21 cellular contexts compared by ENCODE assay signal in genomic region chr4:6937201-6937600, GRCh38. TPM values are rescaled to one million over a fixed set of nuclear protein-coding genes. Genes with fewer than 3 reads are reported as not detected.
DNase-seq lines count a peak whose midpoint lies in the region; ATAC-seq and TF ChIP-seq lines count a peak whose summit lies in the region.
"Had no signal": no experiment of that assay in that cellular context is flagged by ENCODE, and none has a peak within 500 bp of the region (broad histone marks: within the 10 kb centered on the region; RNA-seq: fewer than 3 reads in every experiment).

No MANE protein-coding gene starts in this region.

- H3K4me1 Mint-ChIP-seq in activated naive CD4-positive, alpha-beta T cell treated with anti-CD3 and anti-CD28 coated beads, Interleukin-2, amount 10 ng/mL, durations not matched to agents 7 days and 5 days, result peaks cover 53% of the 10 kb centered on the region
- H3K4me1 Mint-ChIP-seq in endothelial cell (ENCODE audit: unreplicated experiment), result peaks cover 68% of the 10 kb centered on the region
- H3K4me1 Mint-ChIP-seq in stimulated activated effector memory CD8-positive, alpha-beta T cell treated with anti-CD3 and anti-CD28 coated beads, Interleukin-12 subunit alpha, Interleukin-12 subunit beta, amount 100 ng/mL, for 72 hours, result peaks cover 88% of the 10 kb centered on the region

- DNase-seq in activated naive CD4-positive, alpha-beta T cell treated with anti-CD3 and anti-CD28 coated beads, Interleukin-2, amount 10 ng/mL, durations not matched to agents 7 days and 5 days, result no peak
- DNase-seq in activated naive CD4-positive, alpha-beta T cell treated with Interleukin-2 at 50 U/mL for 16 hours, result no peak
- DNase-seq in MV-4-11 (lab: John Stamatoyannopoulos, UW) (peak; percentile 14), endothelial cell (ENCODE audit: low spot score) (no peak), ACHN (no peak), ecto neural progenitor cell (ENCODE audit: low spot score) (no peak)
- no peak for DNase-seq in stimulated activated effector memory CD8-positive, alpha-beta T cell treated with anti-CD3 and anti-CD28 coated beads, Interleukin-12 subunit alpha, Interleukin-12 subunit beta, amount 100 ng/mL, for 72 hours (ENCODE audit: low spot score in 2 of 2)
- DNase-seq: activated CD4-positive, CD25-positive, alpha-beta regulatory T cell; activated CD8-positive, alpha-beta memory T cell treated with anti-CD3 and anti-CD28 coated beads for 24 hours; activated naive CD8-positive, alpha-beta T cell treated with anti-CD3 and anti-CD28 coated beads, Interleukin-2, amount 10 ng/mL, durations not matched to agents 7 days and 5 days; activated T-cell treated with anti-CD3 and anti-CD28 coated beads, Interleukin-2, amount 50 U/mL, for 48 hours; effector memory CD4-positive, alpha-beta T cell; GDM1; KBM-7; MM.1S; NCI-H69; SK-N-SH; substantia nigra; T1000 had no signal

- H3K36me3 Mint-ChIP-seq in activated naive CD4-positive, alpha-beta T cell treated with anti-CD3 and anti-CD28 coated beads, Interleukin-2, amount 10 ng/mL, durations not matched to agents 7 days and 5 days, result peaks cover 32% of the 10 kb centered on the region
- H3K36me3 Mint-ChIP-seq in endothelial cell (ENCODE audit: low read depth, unreplicated experiment), result peaks cover 19% of the 10 kb centered on the region
- peaks cover 6% of the 10 kb centered on the region for H3K36me3 Mint-ChIP-seq in stimulated activated effector memory CD8-positive, alpha-beta T cell treated with anti-CD3 and anti-CD28 coated beads, Interleukin-12 subunit alpha, Interleukin-12 subunit beta, amount 100 ng/mL, for 72 hours

- CTCF ChIA-PET in activated naive CD4-positive, alpha-beta T cell treated with anti-CD3 and anti-CD28 coated beads, Interleukin-2, amount 10 ng/mL, durations not matched to agents 7 days and 5 days (lab: Charles Lee), result no interaction called here

- ATAC-seq in stimulated activated effector memory CD8-positive, alpha-beta T cell treated with anti-CD3 and anti-CD28 coated beads, Interleukin-12 subunit alpha, Interleukin-12 subunit beta, amount 100 ng/mL, for 72 hours, result no peak
- no peak for ATAC-seq in HG03378 (IDR thresholded peaks at IDR 0.05; ENCODE audit: unreplicated experiment)
- ATAC-seq: A549 had no signal

- peak overlapping the region; percentile 50 for H3K27ac Mint-ChIP-seq in activated naive CD4-positive, alpha-beta T cell treated with anti-CD3 and anti-CD28 coated beads, Interleukin-2, amount 10 ng/mL, durations not matched to agents 7 days and 5 days
- peak overlapping the region; percentile 68 for H3K27ac Mint-ChIP-seq in endothelial cell (ENCODE audit: unreplicated experiment)
- H3K27ac Mint-ChIP-seq in stimulated activated effector memory CD8-positive, alpha-beta T cell treated with anti-CD3 and anti-CD28 coated beads, Interleukin-12 subunit alpha, Interleukin-12 subunit beta, amount 100 ng/mL, for 72 hours, result peak overlapping the region; percentile 93
- H3K27ac Mint-ChIP-seq: activated naive CD8-positive, alpha-beta T cell treated with anti-CD3 and anti-CD28 coated beads, Interleukin-2, amount 10 ng/mL, durations not matched to agents 7 days and 5 days had no signal

- no peak for TF ChIP-seq CTCF in endothelial cell (IDR thresholded peaks at IDR 0.05; ENCODE audit: unreplicated experiment)

- in situ Hi-C loops in ACHN (cut with HindIII; ENCODE audit: low pct_ligation_motif_present, low pct_unique_long_range_greater_than_20kb, low sequenced_read_pairs), result no loop called here

- H3K27me3 Mint-ChIP-seq in activated naive CD4-positive, alpha-beta T cell treated with anti-CD3 and anti-CD28 coated beads, Interleukin-2, amount 10 ng/mL, durations not matched to agents 7 days and 5 days, result no peaks in the 10 kb centered on the region
- H3K27me3 Mint-ChIP-seq in endothelial cell (ENCODE audit: unreplicated experiment), result peaks cover 3% of the 10 kb centered on the region
- H3K27me3 Mint-ChIP-seq: activated naive CD8-positive, alpha-beta T cell treated with anti-CD3 and anti-CD28 coated beads, Interleukin-2, amount 10 ng/mL, durations not matched to agents 7 days and 5 days had no signal

- peaks cover 1% of the 10 kb centered on the region for H3K9me3 Mint-ChIP-seq in activated naive CD4-positive, alpha-beta T cell treated with anti-CD3 and anti-CD28 coated beads, Interleukin-2, amount 10 ng/mL, durations not matched to agents 7 days and 5 days
- H3K9me3 Mint-ChIP-seq in endothelial cell (ENCODE audit: unreplicated experiment), result no peaks in the 10 kb centered on the region
- H3K9me3 Mint-ChIP-seq in stimulated activated effector memory CD8-positive, alpha-beta T cell treated with anti-CD3 and anti-CD28 coated beads, Interleukin-12 subunit alpha, Interleukin-12 subunit beta, amount 100 ng/mL, for 72 hours, result no peaks in the 10 kb centered on the region

- no peak overlapping the region for H3K4me3 Mint-ChIP-seq in activated naive CD4-positive, alpha-beta T cell treated with anti-CD3 and anti-CD28 coated beads, Interleukin-2, amount 10 ng/mL, durations not matched to agents 7 days and 5 days
- H3K4me3 Mint-ChIP-seq in endothelial cell (ENCODE audit: unreplicated experiment), result no peak overlapping the region
- H3K4me3 Mint-ChIP-seq in stimulated activated effector memory CD8-positive, alpha-beta T cell treated with anti-CD3 and anti-CD28 coated beads, Interleukin-12 subunit alpha, Interleukin-12 subunit beta, amount 100 ng/mL, for 72 hours, result no peak overlapping the region
- H3K4me3 Mint-ChIP-seq: activated naive CD8-positive, alpha-beta T cell treated with anti-CD3 and anti-CD28 coated beads, Interleukin-2, amount 10 ng/mL, durations not matched to agents 7 days and 5 days had no signal

RNA-seq across cellular contexts. Expression of gene TBC1D14, which starts 27.6 kb away (rescaled TPM):
- 33.0 TPM for total RNA-seq in endothelial cell (ENCODE audit: unreplicated experiment)
